8 cellular contexts compared by ENCODE assay signal in genomic region chr7:92245487-92246362, GRCh38. TPM values are rescaled to one million over a fixed set of nuclear protein-coding genes. Genes with fewer than 3 reads are reported as not detected.
A peak's percentile ranks its signal among the peaks of the same experiment; 100 is the strongest.
DNase-seq lines count a peak whose midpoint lies in the region; ATAC-seq and TF ChIP-seq lines count a peak whose summit lies in the region.

ANKIB1 (plus strand) TSS chr7:92245974; CDS start chr7:92294979, 49,005 bp downstream.
KRIT1 (minus strand) TSS chr7:92245914; CDS start chr7:92242135, 3,779 bp downstream.

- H3K79me2 ChIP-seq in smooth muscle cell (ENCODE audit: low read depth), result peaks cover 79% of the 10 kb centered on the region

- H3F3A ChIP-seq in smooth muscle cell (ENCODE audit: low read depth), result no peaks in the 10 kb centered on the region

- ATAC-seq in GM18868 (IDR thresholded peaks at IDR 0.05; ENCODE audit: unreplicated experiment) (peak; percentile 79), HG03108 (IDR thresholded peaks at IDR 0.05; ENCODE audit: unreplicated experiment) (peak; percentile 66)

- H3K27me3 ChIP-seq in breast epithelium (no peaks in the 10 kb centered on the region), iPS-20b (ENCODE audit: insufficient read depth, low read length) (no peaks in the 10 kb centered on the region), smooth muscle cell (ENCODE audit: low read depth) (no peaks in the 10 kb centered on the region)

- H3K9me3 ChIP-seq in breast epithelium (no peaks in the 10 kb centered on the region), iPS-20b (ENCODE audit: insufficient read depth, low read depth, low read length) (no peaks in the 10 kb centered on the region), smooth muscle cell (replicated peaks; ENCODE audit: low read depth) (no peaks in the 10 kb centered on the region)

- intact Hi-C loops in breast epithelium (cut with DNase I; ENCODE audit: low total_unique reads), result no loop called here

- H3K27ac ChIP-seq in VCaP, result peak within 1 kb of the TSS; percentile 92
- peak within 1 kb of the TSS; percentile 94 to 98 for H3K27ac ChIP-seq in breast epithelium
- peak within 1 kb of the TSS; percentile 21 for H3K27ac ChIP-seq in iPS-20b (ENCODE audit: low read length)
- peak within 1 kb of the TSS; percentile 80 for H3K27ac ChIP-seq in smooth muscle cell (ENCODE audit: low read depth)

- H4K20me1 ChIP-seq in smooth muscle cell (ENCODE audit: low read depth), result peaks cover 23% of the 10 kb centered on the region

- WGBS in smooth muscle cell (ENCODE audit: low lambda C conversion rate), result 1% methylated on average over 45 of the region's 72 CpGs

- peaks cover 0 to 11% of the 10 kb centered on the region in 2 donors for H3K4me1 ChIP-seq in breast epithelium
- peaks cover 21% of the 10 kb centered on the region for H3K4me1 ChIP-seq in iPS-20b (ENCODE audit: insufficient read depth, low read length)
- peaks cover 31% of the 10 kb centered on the region for H3K4me1 ChIP-seq in smooth muscle cell (ENCODE audit: low read depth)

- H3K9ac ChIP-seq in iPS-20b (ENCODE audit: low read depth, low read length) (peak within 1 kb of the TSS; percentile 98), smooth muscle cell (ENCODE audit: low read depth) (peak within 1 kb of the TSS; percentile 88)

- TF ChIP-seq CTCF in VCaP (conservative IDR thresholded peaks at IDR 0.05) (peak; percentile 13; the same call in 1 of the 2 replicates), breast epithelium (IDR thresholded peaks at IDR 0.05) (no peak), smooth muscle cell (IDR thresholded peaks at IDR 0.05; ENCODE audit: borderline replicate concordance, insufficient read depth, poor library complexity, severe bottlenecking) (no peak)

- peak; percentile 90 for DNase-seq in ACHN
- peak; percentile 91 for DNase-seq in NCI-H2196 (lab: John Stamatoyannopoulos, UW; ENCODE audit: unreplicated experiment)
- DNase-seq in breast epithelium (ENCODE audit: low spot score in 2 of 2), result peak; percentile 81 to 89
- peak; percentile 62 for DNase-seq in smooth muscle cell (lab: John Stamatoyannopoulos, UW; ENCODE audit: unreplicated experiment)

- in situ Hi-C loops in ACHN (cut with HindIII; ENCODE audit: low pct_ligation_motif_present, low pct_unique_long_range_greater_than_20kb, low sequenced_read_pairs), result no loop called here

- H3K4me3 ChIP-seq in breast epithelium (peak within 1 kb of the TSS; percentile 95 to 98 (median 96)), iPS-20b (ENCODE audit: low read length) (peak within 1 kb of the TSS; percentile 83), smooth muscle cell (peak within 1 kb of the TSS; percentile 78)

- H3K36me3 ChIP-seq in breast epithelium (no peaks in the 10 kb centered on the region), iPS-20b (ENCODE audit: insufficient read depth, low read depth, low read length) (peaks cover 13% of the 10 kb centered on the region), smooth muscle cell (ENCODE audit: low read depth) (no peaks in the 10 kb centered on the region)

- TF ChIP-seq POLR2A in breast epithelium (IDR thresholded peaks at IDR 0.05), result peak; percentile 77

- H2AFZ ChIP-seq in smooth muscle cell (ENCODE audit: low read depth), result peak within 1 kb of the TSS; percentile 95

- peak within 1 kb of the TSS; percentile 91 for H3K4me2 ChIP-seq in smooth muscle cell

RNA-seq across cellular contexts. Expression of gene ANKIB1, which starts in this region (rescaled TPM):
- total RNA-seq in breast epithelium (10 to 100 TPM; 51.8 to 61.3 (median 54.2) TPM), smooth muscle cell (57.4 and 62.4 TPM in 2 replicates)
- polyA plus RNA-seq in smooth muscle cell, result 12.9 TPM in 2 replicates

RNA-seq across cellular contexts. Expression of gene KRIT1, which starts in this region (rescaled TPM):
- total RNA-seq in breast epithelium (10 to 100 TPM; 64.6 to 95.7 (median 74.6) TPM), smooth muscle cell (34.4 and 64.0 TPM in 2 replicates)
- polyA plus RNA-seq in smooth muscle cell, result 14.9 and 22.0 TPM in 2 replicates

Comparison
In these comparisons a context has a peak if more than half of its experiments do, and no peak if none do; other contexts are left out.
1. Peak in every context shown above with its lines: DNase-seq, ATAC-seq, H3K4me3 ChIP-seq and H3K27ac ChIP-seq.
2. H3K27ac ChIP-seq: peak in every context shown above with its lines; median percentile 96 in breast epithelium; 92 in VCaP; 80 in smooth muscle cell; 21 in iPS-20b.